Comparison of ENCODE assay signal across 17 cellular contexts in genomic region chr10:30062582-30062981, GRCh38. TPM values are rescaled to one million over a fixed set of nuclear protein-coding genes. Genes with fewer than 3 reads are reported as not detected.
A peak's percentile ranks its signal among the peaks of the same experiment; 100 is the strongest.
DNase-seq lines count a peak whose midpoint lies in the region; ATAC-seq and TF ChIP-seq lines count a peak whose summit lies in the region.
"Had no signal": no experiment of that assay in that cellular context is flagged by ENCODE, and none has a peak within 500 bp of the region (broad histone marks: within the 10 kb centered on the region; RNA-seq: fewer than 3 reads in every experiment).

No MANE protein-coding gene starts in this region.

- H3K9me3 ChIP-seq in Panc1 (ENCODE audit: control insufficient read depth, insufficient read depth, low read depth, low read length) (no peaks in the 10 kb centered on the region), smooth muscle cell (replicated peaks; ENCODE audit: low read depth) (no peaks in the 10 kb centered on the region)
- H3K9me3 ChIP-seq: Caco-2 had no signal

- peaks cover 21% of the 10 kb centered on the region for H3K4me1 ChIP-seq in Panc1 (ENCODE audit: control insufficient read depth, insufficient read depth, low read length)
- peaks cover 8% of the 10 kb centered on the region for H3K4me1 ChIP-seq in smooth muscle cell (ENCODE audit: low read depth)

- no peak for ATAC-seq in Panc1
- ATAC-seq in HG02798 (IDR thresholded peaks at IDR 0.05; ENCODE audit: poor library complexity, unreplicated experiment): no peak
- ATAC-seq: K562, Right ventricle myocardium inferior had no signal

- no peaks in the 10 kb centered on the region for H3K9me3 Mint-ChIP-seq in dendritic cell treated with granulocyte-macrophage colony-stimulating factor and Interleukin-4, amounts not matched to agents 40 ng/mL and 50 ng/mL, for 4 days
- H3K9me3 Mint-ChIP-seq: H9 had no signal

- BruUV-seq in Panc1 (replicated peaks; lab: Mats Ljungman, UMichigan): no TSS peak

- peak; percentile 76 for DNase-seq in Daoy (ENCODE audit: low read depth)
- DNase-seq in Panc1 (ENCODE audit: low read depth, low spot score): no peak
- no peak for DNase-seq in smooth muscle cell (lab: John Stamatoyannopoulos, UW; ENCODE audit: unreplicated experiment)
- no peak for DNase-seq in GM13976 (ENCODE audit: low spot score)
- DNase-seq in GDM1 (lab: John Stamatoyannopoulos, UW): no peak
- DNase-seq: Caco-2, H9, NCI-H1417, NCI-H1930, NCI-H2171, NCI-H446 treated with DMSO at 0.1 percent for 48 hours, NCI-H82 had no signal

- 85% methylated on average over 8 of the region's 8 CpGs for WGBS in smooth muscle cell (ENCODE audit: low lambda C conversion rate)

- POLR2A ChIA-PET in Panc1 (lab: Charles Lee): no interaction called here

- TF ChIP-seq CTCF in Panc1 (IDR thresholded peaks at IDR 0.05): no peak
- no peak for TF ChIP-seq CTCF in smooth muscle cell (IDR thresholded peaks at IDR 0.05; ENCODE audit: borderline replicate concordance, insufficient read depth, poor library complexity, severe bottlenecking)
- TF ChIP-seq CTCF in GM13976 (IDR thresholded peaks at IDR 0.05; ENCODE audit: borderline replicate concordance, control extremely low read depth, extremely low read depth, insufficient read depth, missing control alignments): no peak

- no peaks in the 10 kb centered on the region for H3K36me3 Mint-ChIP-seq in dendritic cell treated with granulocyte-macrophage colony-stimulating factor and Interleukin-4, amounts not matched to agents 40 ng/mL and 50 ng/mL, for 4 days (ENCODE audit: low read depth)

- peaks cover 46% of the 10 kb centered on the region for H3K27me3 Mint-ChIP-seq in dendritic cell treated with granulocyte-macrophage colony-stimulating factor and Interleukin-4, amounts not matched to agents 40 ng/mL and 50 ng/mL, for 4 days

- intact Hi-C loops in Panc1 (cut with micrococcal nuclease; ENCODE audit: unreplicated experiment): no loop called here
- intact Hi-C loops in dendritic cell treated with granulocyte-macrophage colony-stimulating factor and Interleukin-4, amounts not matched to agents 40 ng/mL and 50 ng/mL, for 4 days (cut with micrococcal nuclease): no loop called here

- H3K4me3 ChIP-seq in Panc1 (ENCODE audit: low read depth in 2 of 2, low read length in 2 of 2) (no peak overlapping the region), smooth muscle cell (no peak overlapping the region)
- H3K4me3 ChIP-seq: K562 had no signal

- peaks cover 23% of the 10 kb centered on the region for H3F3A ChIP-seq in smooth muscle cell (ENCODE audit: low read depth)

- H3K9ac ChIP-seq in smooth muscle cell (ENCODE audit: low read depth): peak overlapping the region; percentile 30

- peak overlapping the region; percentile 45 for H3K27ac Mint-ChIP-seq in dendritic cell treated with granulocyte-macrophage colony-stimulating factor and Interleukin-4, amounts not matched to agents 40 ng/mL and 50 ng/mL, for 4 days
- H3K27ac Mint-ChIP-seq: CD14-positive monocyte, H9 had no signal

- H4K20me1 ChIP-seq in smooth muscle cell (ENCODE audit: low read depth): peaks cover 5% of the 10 kb centered on the region

- no peak overlapping the region for H2AFZ ChIP-seq in smooth muscle cell (ENCODE audit: low read depth)

- H3K36me3 ChIP-seq in Panc1 (ENCODE audit: control insufficient read depth, insufficient read depth, low read length): no peaks in the 10 kb centered on the region
- H3K36me3 ChIP-seq in smooth muscle cell (ENCODE audit: low read depth): no peaks in the 10 kb centered on the region

- H3K27ac ChIP-seq in Panc1 (ENCODE audit: low read length) (peak overlapping the region; percentile 66; the same call in 1 of the 2 replicates), smooth muscle cell (ENCODE audit: low read depth) (peak overlapping the region; percentile 73)

- CTCF ChIA-PET in Panc1 (lab: Charles Lee): no interaction called here

- no peaks in the 10 kb centered on the region for H3K27me3 ChIP-seq in Panc1 (ENCODE audit: control insufficient read depth, insufficient read depth, low read length)
- no peaks in the 10 kb centered on the region for H3K27me3 ChIP-seq in smooth muscle cell (ENCODE audit: low read depth)

- no peaks in the 10 kb centered on the region for H3K79me2 ChIP-seq in smooth muscle cell (ENCODE audit: low read depth)

- H3K4me1 Mint-ChIP-seq in dendritic cell treated with granulocyte-macrophage colony-stimulating factor and Interleukin-4, amounts not matched to agents 40 ng/mL and 50 ng/mL, for 4 days (ENCODE audit: low read depth): peaks cover 50% of the 10 kb centered on the region

- peak overlapping the region; percentile 48 for H3K4me2 ChIP-seq in smooth muscle cell

- no peak overlapping the region for H3K4me3 Mint-ChIP-seq in dendritic cell treated with granulocyte-macrophage colony-stimulating factor and Interleukin-4, amounts not matched to agents 40 ng/mL and 50 ng/mL, for 4 days
- H3K4me3 Mint-ChIP-seq: CD14-positive monocyte, H9 had no signal

- in situ Hi-C loops in Panc1 (cut with HindIII; ENCODE audit: low pct_unique_long_range_greater_than_20kb, low sequenced_read_pairs) (no loop called here), GM13976 (cut with MboI; ENCODE audit: low sequenced_read_pairs, unreplicated experiment) (no loop called here)

RNA-seq across cellular contexts. Expression of gene JCAD, which starts 3.2 kb away (rescaled TPM):
- 4.5 and 5.2 TPM in 2 replicates for total RNA-seq in Daoy (2014; rRNA removed; shearing (Covaris generic))
- 40.7 TPM for total RNA-seq in Panc1 (2021; ENCODE audit: unreplicated experiment)
- 14.6 TPM for polyA plus RNA-seq in Panc1 (2012; ENCODE audit: insufficient read length)
- total RNA-seq in smooth muscle cell: 7.8 and 9.6 TPM in 2 replicates
- polyA plus RNA-seq in smooth muscle cell: 6.8 and 7.5 TPM in 2 replicates
- total RNA-seq: K562 had no signal
- polyA plus RNA-seq: CD14-positive monocyte, K562 had no signal
